Comparison of ENCODE assay signal across 8 cellular contexts in genomic region chr11:64165482-64165841, GRCh38. TPM values are rescaled to one million over a fixed set of nuclear protein-coding genes. Genes with fewer than 3 reads are reported as not detected.
DNase-seq lines count a peak whose midpoint lies in the region; ATAC-seq and TF ChIP-seq lines count a peak whose summit lies in the region.

No MANE protein-coding gene starts in this region.

- no peak for TF ChIP-seq CTCF in HL-60 (IDR thresholded peaks at IDR 0.05; ENCODE audit: insufficient read depth, low read length)

- no peaks in the 10 kb centered on the region for H3K27me3 ChIP-seq in HL-60 (ENCODE audit: insufficient read depth, poor library complexity, severe bottlenecking)
- no peaks in the 10 kb centered on the region for H3K27me3 ChIP-seq in adipocyte (replicated peaks; ENCODE audit: control insufficient read depth, insufficient read depth, low read length)
- H3K27me3 ChIP-seq in iPS-20b (ENCODE audit: insufficient read depth, low read length): peaks cover 24% of the 10 kb centered on the region

- H3K9ac ChIP-seq in adipocyte (ENCODE audit: low read length): peak overlapping the region; percentile 85
- peak overlapping the region; percentile 51; the same call in 1 of the 2 replicates for H3K9ac ChIP-seq in iPS-20b (ENCODE audit: low read depth, low read length)

- H3K9me3 ChIP-seq in adipocyte (ENCODE audit: control insufficient read depth, low read length) (no peaks in the 10 kb centered on the region), iPS-20b (ENCODE audit: insufficient read depth, low read depth, low read length) (no peaks in the 10 kb centered on the region)

- H3K27ac ChIP-seq in HL-60 (replicated peaks) (peak overlapping the region; percentile 79), iPS-20b (ENCODE audit: low read length) (no peak overlapping the region)

- peaks cover 12% of the 10 kb centered on the region for H3K4me1 ChIP-seq in adipocyte (ENCODE audit: control insufficient read depth, insufficient read depth, low read length)
- no peaks in the 10 kb centered on the region for H3K4me1 ChIP-seq in iPS-20b (ENCODE audit: insufficient read depth, low read length)

- H3K9me3 Mint-ChIP-seq in stimulated activated naive B cell treated with anti-CD40 and anti-IgM and Interleukin-4, amounts not matched to agents 10 μg/mL and 1 μg/mL and 100 μg/mL, for 72 hours: peaks cover 0 to 4% of the 10 kb centered on the region in 2 donors

- H3K27ac Mint-ChIP-seq in stimulated activated naive B cell treated with anti-CD40 and anti-IgM and Interleukin-4, amounts not matched to agents 10 μg/mL and 1 μg/mL and 100 μg/mL, for 72 hours: no peak overlapping the region

- H3K36me3 Mint-ChIP-seq in stimulated activated naive B cell treated with anti-CD40 and anti-IgM and Interleukin-4, amounts not matched to agents 10 μg/mL and 1 μg/mL and 100 μg/mL, for 72 hours: peaks cover 4% of the 10 kb centered on the region in 2 donors

- peaks cover 8 to 15% of the 10 kb centered on the region in 2 donors for H3K4me1 Mint-ChIP-seq in stimulated activated naive B cell treated with anti-CD40 and anti-IgM and Interleukin-4, amounts not matched to agents 10 μg/mL and 1 μg/mL and 100 μg/mL, for 72 hours

- no peaks in the 10 kb centered on the region for H3K36me3 ChIP-seq in adipocyte (ENCODE audit: control insufficient read depth, insufficient read depth, low read length, severe bottlenecking)
- H3K36me3 ChIP-seq in iPS-20b (ENCODE audit: insufficient read depth, low read depth, low read length): no peaks in the 10 kb centered on the region

- ATAC-seq in stimulated activated naive B cell treated with anti-CD40 and anti-IgM and Interleukin-4, amounts not matched to agents 10 μg/mL and 1 μg/mL and 100 μg/mL, for 72 hours (replicated peaks): peak; percentile 13

- DNase-seq in HL-60 (ENCODE audit: low read depth in 1 of 2, low spot score in 1 of 2) (no peak), adipocyte (ENCODE audit: low read depth) (peak; percentile 37), kidney tubule cell (ENCODE audit: low spot score) (no peak), cerebellum (ENCODE audit: low spot score) (no peak), GM19240 (ENCODE audit: insufficient read length, low spot score) (no peak)
- DNase-seq in stimulated activated naive B cell treated with anti-CD40 and anti-IgM and Interleukin-4, amounts not matched to agents 10 μg/mL and 1 μg/mL and 100 μg/mL, for 72 hours: no peak

- H3K4me3 ChIP-seq in GM08714 (ENCODE audit: low read length) (peak overlapping the region; percentile 58; the same call in 1 of the 2 replicates), HL-60 (replicated peaks; ENCODE audit: insufficient read depth, low read length) (peak overlapping the region; percentile 62), adipocyte (ENCODE audit: low read length) (peak overlapping the region; percentile 84), iPS-20b (ENCODE audit: low read length) (peak overlapping the region; percentile 74; the same call in 1 of the 2 replicates)

- H3K27me3 Mint-ChIP-seq in stimulated activated naive B cell treated with anti-CD40 and anti-IgM and Interleukin-4, amounts not matched to agents 10 μg/mL and 1 μg/mL and 100 μg/mL, for 72 hours: no peaks in the 10 kb centered on the region

- H3K4me3 Mint-ChIP-seq in stimulated activated naive B cell treated with anti-CD40 and anti-IgM and Interleukin-4, amounts not matched to agents 10 μg/mL and 1 μg/mL and 100 μg/mL, for 72 hours: peak overlapping the region; percentile 85 to 95

RNA-seq across cellular contexts. Expression of gene MACROD1, which starts 0.5 kb away (rescaled TPM):
- total RNA-seq in cerebellum: 6.9 TPM

RNA-seq across cellular contexts. Expression of gene STIP1, which starts 20.5 kb away (rescaled TPM):
- 72.8 TPM for total RNA-seq in cerebellum

RNA-seq across cellular contexts. Expression of gene FERMT3, which starts 41.1 kb away (rescaled TPM):
- 1.5 TPM for total RNA-seq in cerebellum
